ENCODE assay signal across 1 cellular context in the genomic region with DNA sequence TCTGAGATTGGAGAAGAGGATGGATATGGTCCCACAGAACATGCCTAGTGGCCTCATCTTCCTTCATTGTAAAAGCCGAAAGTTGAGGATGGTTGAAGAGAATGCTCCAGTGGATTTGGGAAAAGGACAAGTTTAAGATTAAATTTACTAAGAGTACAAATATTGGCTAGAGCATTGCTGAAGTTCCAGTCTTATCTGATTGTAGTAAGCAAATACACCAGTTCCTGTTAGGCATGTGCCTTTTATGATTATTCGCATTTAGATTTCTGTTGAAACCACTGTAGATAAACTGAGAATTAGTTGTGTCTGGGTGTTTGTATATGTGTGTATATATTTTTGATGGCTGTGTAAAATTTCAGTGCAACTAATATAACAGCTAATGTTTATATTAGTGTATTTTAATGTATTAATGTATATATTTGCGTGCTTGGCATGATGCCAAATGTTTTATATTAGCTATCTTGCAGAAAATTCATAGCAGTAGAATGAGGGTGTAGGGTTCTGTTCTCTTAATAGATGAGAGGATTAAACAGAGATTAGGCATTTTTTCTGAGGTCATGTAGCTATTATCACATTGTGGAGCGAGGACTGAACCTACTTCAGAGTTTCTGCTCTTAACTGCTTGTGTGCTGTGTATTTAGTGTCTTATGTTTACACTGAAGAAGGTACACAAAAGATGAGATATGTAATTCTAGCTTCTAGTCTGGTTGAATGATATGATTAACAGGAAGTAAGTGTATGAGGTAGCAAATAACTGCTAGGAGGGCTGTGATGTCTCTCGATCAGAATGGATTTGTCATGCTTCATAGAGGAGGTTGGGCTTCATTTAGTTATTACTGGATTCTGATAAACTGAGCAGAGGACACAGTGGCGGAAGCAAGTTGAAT.
TF ChIP-seq lines count a peak whose summit lies in the region.

No MANE protein-coding gene starts in this region.

TF ChIP-seq in GM23338, 12 proteins besides CTCF, POLR2A, EP300 and RAD21 (continued from another document):
- TF ChIP-seq, protein P1, sequence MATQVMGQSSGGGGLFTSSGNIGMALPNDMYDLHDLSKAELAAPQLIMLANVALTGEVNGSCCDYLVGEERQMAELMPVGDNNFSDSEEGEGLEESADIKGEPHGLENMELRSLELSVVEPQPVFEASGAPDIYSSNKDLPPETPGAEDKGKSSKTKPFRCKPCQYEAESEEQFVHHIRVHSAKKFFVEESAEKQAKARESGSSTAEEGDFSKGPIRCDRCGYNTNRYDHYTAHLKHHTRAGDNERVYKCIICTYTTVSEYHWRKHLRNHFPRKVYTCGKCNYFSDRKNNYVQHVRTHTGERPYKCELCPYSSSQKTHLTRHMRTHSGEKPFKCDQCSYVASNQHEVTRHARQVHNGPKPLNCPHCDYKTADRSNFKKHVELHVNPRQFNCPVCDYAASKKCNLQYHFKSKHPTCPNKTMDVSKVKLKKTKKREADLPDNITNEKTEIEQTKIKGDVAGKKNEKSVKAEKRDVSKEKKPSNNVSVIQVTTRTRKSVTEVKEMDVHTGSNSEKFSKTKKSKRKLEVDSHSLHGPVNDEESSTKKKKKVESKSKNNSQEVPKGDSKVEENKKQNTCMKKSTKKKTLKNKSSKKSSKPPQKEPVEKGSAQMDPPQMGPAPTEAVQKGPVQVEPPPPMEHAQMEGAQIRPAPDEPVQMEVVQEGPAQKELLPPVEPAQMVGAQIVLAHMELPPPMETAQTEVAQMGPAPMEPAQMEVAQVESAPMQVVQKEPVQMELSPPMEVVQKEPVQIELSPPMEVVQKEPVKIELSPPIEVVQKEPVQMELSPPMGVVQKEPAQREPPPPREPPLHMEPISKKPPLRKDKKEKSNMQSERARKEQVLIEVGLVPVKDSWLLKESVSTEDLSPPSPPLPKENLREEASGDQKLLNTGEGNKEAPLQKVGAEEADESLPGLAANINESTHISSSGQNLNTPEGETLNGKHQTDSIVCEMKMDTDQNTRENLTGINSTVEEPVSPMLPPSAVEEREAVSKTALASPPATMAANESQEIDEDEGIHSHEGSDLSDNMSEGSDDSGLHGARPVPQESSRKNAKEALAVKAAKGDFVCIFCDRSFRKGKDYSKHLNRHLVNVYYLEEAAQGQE (IDR thresholded peaks at IDR 0.05; ENCODE audit: unreplicated experiment), result no peak
- TF ChIP-seq, protein P2, sequence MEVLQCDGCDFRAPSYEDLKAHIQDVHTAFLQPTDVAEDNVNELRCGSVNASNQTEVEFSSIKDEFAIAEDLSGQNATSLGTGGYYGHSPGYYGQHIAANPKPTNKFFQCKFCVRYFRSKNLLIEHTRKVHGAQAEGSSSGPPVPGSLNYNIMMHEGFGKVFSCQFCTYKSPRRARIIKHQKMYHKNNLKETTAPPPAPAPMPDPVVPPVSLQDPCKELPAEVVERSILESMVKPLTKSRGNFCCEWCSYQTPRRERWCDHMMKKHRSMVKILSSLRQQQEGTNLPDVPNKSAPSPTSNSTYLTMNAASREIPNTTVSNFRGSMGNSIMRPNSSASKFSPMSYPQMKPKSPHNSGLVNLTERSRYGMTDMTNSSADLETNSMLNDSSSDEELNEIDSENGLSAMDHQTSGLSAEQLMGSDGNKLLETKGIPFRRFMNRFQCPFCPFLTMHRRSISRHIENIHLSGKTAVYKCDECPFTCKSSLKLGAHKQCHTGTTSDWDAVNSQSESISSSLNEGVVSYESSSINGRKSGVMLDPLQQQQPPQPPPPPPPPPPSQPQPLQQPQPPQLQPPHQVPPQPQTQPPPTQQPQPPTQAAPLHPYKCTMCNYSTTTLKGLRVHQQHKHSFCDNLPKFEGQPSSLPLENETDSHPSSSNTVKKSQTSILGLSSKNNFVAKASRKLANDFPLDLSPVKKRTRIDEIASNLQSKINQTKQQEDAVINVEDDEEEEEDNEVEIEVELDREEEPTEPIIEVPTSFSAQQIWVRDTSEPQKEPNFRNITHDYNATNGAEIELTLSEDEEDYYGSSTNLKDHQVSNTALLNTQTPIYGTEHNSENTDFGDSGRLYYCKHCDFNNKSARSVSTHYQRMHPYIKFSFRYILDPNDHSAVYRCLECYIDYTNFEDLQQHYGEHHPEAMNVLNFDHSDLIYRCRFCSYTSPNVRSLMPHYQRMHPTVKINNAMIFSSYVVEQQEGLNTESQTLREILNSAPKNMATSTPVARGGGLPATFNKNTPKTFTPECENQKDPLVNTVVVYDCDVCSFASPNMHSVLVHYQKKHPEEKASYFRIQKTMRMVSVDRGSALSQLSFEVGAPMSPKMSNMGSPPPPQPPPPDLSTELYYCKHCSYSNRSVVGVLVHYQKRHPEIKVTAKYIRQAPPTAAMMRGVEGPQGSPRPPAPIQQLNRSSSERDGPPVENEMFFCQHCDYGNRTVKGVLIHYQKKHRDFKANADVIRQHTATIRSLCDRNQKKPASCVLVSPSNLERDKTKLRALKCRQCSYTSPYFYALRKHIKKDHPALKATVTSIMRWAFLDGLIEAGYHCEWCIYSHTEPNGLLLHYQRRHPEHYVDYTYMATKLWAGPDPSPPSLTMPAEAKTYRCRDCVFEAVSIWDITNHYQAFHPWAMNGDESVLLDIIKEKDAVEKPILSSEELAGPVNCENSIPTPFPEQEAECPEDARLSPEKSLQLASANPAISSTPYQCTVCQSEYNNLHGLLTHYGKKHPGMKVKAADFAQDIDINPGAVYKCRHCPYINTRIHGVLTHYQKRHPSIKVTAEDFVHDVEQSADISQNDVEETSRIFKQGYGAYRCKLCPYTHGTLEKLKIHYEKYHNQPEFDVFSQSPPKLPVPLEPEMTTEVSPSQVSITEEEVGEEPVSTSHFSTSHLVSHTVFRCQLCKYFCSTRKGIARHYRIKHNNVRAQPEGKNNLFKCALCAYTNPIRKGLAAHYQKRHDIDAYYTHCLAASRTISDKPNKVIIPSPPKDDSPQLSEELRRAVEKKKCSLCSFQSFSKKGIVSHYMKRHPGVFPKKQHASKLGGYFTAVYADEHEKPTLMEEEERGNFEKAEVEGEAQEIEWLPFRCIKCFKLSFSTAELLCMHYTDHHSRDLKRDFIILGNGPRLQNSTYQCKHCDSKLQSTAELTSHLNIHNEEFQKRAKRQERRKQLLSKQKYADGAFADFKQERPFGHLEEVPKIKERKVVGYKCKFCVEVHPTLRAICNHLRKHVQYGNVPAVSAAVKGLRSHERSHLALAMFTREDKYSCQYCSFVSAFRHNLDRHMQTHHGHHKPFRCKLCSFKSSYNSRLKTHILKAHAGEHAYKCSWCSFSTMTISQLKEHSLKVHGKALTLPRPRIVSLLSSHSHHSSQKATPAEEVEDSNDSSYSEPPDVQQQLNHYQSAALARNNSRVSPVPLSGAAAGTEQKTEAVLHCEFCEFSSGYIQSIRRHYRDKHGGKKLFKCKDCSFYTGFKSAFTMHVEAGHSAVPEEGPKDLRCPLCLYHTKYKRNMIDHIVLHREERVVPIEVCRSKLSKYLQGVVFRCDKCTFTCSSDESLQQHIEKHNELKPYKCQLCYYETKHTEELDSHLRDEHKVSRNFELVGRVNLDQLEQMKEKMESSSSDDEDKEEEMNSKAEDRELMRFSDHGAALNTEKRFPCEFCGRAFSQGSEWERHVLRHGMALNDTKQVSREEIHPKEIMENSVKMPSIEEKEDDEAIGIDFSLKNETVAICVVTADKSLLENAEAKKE (CRISPR knock-in tag; IDR thresholded peaks at IDR 0.05), result no peak
- no peak for TF ChIP-seq ZNF331 (CRISPR knock-in tag; IDR thresholded peaks at IDR 0.05; ENCODE audit: low read depth)
